ENCODE assay signal across 1 cellular context in genomic region chr6:158168054-158168303, GRCh38.
TF ChIP-seq lines count a peak whose summit lies in the region.

Gene SERAC1 (minus strand): TSS chr6:158168262. CDS start chr6:158158363, 9,899 bp downstream.

TF ChIP-seq in SK-N-SH treated with all-trans-retinoic acid at 6 μM for 48 hours, 23 proteins besides CTCF, POLR2A, EP300 and RAD21 (continued from another document):
- TF ChIP-seq POU6F1 (CRISPR knock-in tag; IDR thresholded peaks at IDR 0.05; ENCODE audit: borderline replicate concordance, low read depth) (no peak), CREB5 (CRISPR knock-in tag; IDR thresholded peaks at IDR 0.05; ENCODE audit: low read depth) (no peak), PPARA (CRISPR knock-in tag; IDR thresholded peaks at IDR 0.05; ENCODE audit: borderline replicate concordance) (no peak), OSR1 (CRISPR knock-in tag; IDR thresholded peaks at IDR 0.05) (no peak)
